Comparison of ENCODE assay signal across 10 cellular contexts in the genomic region with DNA sequence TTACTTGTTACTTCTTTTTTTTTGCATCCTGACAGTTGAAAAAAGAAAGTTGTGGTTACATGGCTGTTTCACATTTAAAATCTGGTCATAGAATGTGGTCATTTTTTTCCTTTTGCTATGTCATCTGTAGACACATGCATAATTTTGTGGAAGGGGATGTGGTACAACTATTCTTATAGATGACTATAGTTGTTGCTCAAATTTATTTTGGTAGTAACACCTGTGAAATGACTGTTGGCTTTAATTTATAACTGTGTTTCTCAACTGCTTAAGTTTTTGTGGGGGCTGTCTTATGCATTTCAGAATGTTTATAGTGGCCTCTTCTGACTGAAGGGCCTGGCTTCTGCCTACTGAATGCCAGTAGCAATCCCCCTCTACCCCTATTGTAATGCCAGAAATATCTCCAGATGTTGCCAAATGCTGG.
DNase-seq lines count a peak whose midpoint lies in the region; ATAC-seq lines count a peak whose summit lies in the region.
"Had no signal": no experiment of that assay in that cellular context is flagged by ENCODE, and none has a peak within 500 bp of the region (broad histone marks: within the 10 kb centered on the region; RNA-seq: fewer than 3 reads in every experiment).

No MANE protein-coding gene starts in this region.

- H3K27me3 Mint-ChIP-seq in activated naive CD4-positive, alpha-beta T cell treated with anti-CD3 and anti-CD28 coated beads, Interleukin-2, amount 50 U/mL, for 24 hours = no peaks in the 10 kb centered on the region
- no peaks in the 10 kb centered on the region for H3K27me3 Mint-ChIP-seq in stimulated activated naive CD8-positive, alpha-beta T cell treated with anti-CD3 and anti-CD28 coated beads, Interleukin-15, amount 100 ng/mL, for 72 hours

- H3K27ac Mint-ChIP-seq in activated naive CD4-positive, alpha-beta T cell treated with anti-CD3 and anti-CD28 coated beads, Interleukin-2, amount 50 U/mL, for 24 hours = peak overlapping the region; percentile 51
- no peak overlapping the region for H3K27ac Mint-ChIP-seq in stimulated activated naive CD8-positive, alpha-beta T cell treated with anti-CD3 and anti-CD28 coated beads, Interleukin-15, amount 100 ng/mL, for 72 hours

- DNase-seq in activated naive CD4-positive, alpha-beta T cell treated with Interleukin-2 at 50 U/mL for 16 hours = no peak
- peak; percentile 100 for DNase-seq in NOMO-1 treated with DMSO at 0.1 percent for 48 hours (lab: John Stamatoyannopoulos, UW; ENCODE audit: unreplicated experiment)
- DNase-seq in stimulated activated naive CD8-positive, alpha-beta T cell treated with anti-CD3 and anti-CD28 coated beads, Interleukin-15, amount 100 ng/mL, for 72 hours = no peak
- no peak for DNase-seq in NCI-H2029 (lab: John Stamatoyannopoulos, UW)
- no peak for DNase-seq in midbrain (lab: John Stamatoyannopoulos, UW)
- DNase-seq in NCI-H1048 (lab: John Stamatoyannopoulos, UW) = no peak
- DNase-seq: BE2C had no signal

- peak; percentile 90 for ATAC-seq in HG02970 (IDR thresholded peaks at IDR 0.05; ENCODE audit: low FRiP score, unreplicated experiment)
- peak; percentile 100 for ATAC-seq in stimulated activated naive CD8-positive, alpha-beta T cell treated with anti-CD3 and anti-CD28 coated beads, Interleukin-15, amount 100 ng/mL, for 72 hours
- ATAC-seq: K562 had no signal

- H3K4me3 Mint-ChIP-seq in activated naive CD4-positive, alpha-beta T cell treated with anti-CD3 and anti-CD28 coated beads, Interleukin-2, amount 50 U/mL, for 24 hours = no peak overlapping the region
- H3K4me3 Mint-ChIP-seq in stimulated activated naive CD8-positive, alpha-beta T cell treated with anti-CD3 and anti-CD28 coated beads, Interleukin-15, amount 100 ng/mL, for 72 hours = no peak overlapping the region

- peaks cover 19% of the 10 kb centered on the region for H3K4me1 Mint-ChIP-seq in activated naive CD4-positive, alpha-beta T cell treated with anti-CD3 and anti-CD28 coated beads, Interleukin-2, amount 50 U/mL, for 24 hours
- peaks cover 12% of the 10 kb centered on the region for H3K4me1 Mint-ChIP-seq in stimulated activated naive CD8-positive, alpha-beta T cell treated with anti-CD3 and anti-CD28 coated beads, Interleukin-15, amount 100 ng/mL, for 72 hours

- H3K9me3 Mint-ChIP-seq in activated naive CD4-positive, alpha-beta T cell treated with anti-CD3 and anti-CD28 coated beads, Interleukin-2, amount 50 U/mL, for 24 hours = peaks cover 6% of the 10 kb centered on the region
- H3K9me3 Mint-ChIP-seq in stimulated activated naive CD8-positive, alpha-beta T cell treated with anti-CD3 and anti-CD28 coated beads, Interleukin-15, amount 100 ng/mL, for 72 hours = peaks cover 8% of the 10 kb centered on the region in 2 donors

- H3K36me3 Mint-ChIP-seq in activated naive CD4-positive, alpha-beta T cell treated with anti-CD3 and anti-CD28 coated beads, Interleukin-2, amount 50 U/mL, for 24 hours = peaks cover 12% of the 10 kb centered on the region
